8 cellular contexts compared by ENCODE assay signal in genomic region chr1:57489342-57490036, GRCh38.
DNase-seq lines count a peak whose midpoint lies in the region; TF ChIP-seq lines count a peak whose summit lies in the region.
"Had no signal": no experiment of that assay in that cellular context is flagged by ENCODE, and none has a peak within 500 bp of the region (broad histone marks: within the 10 kb centered on the region; RNA-seq: fewer than 3 reads in every experiment).

No MANE protein-coding gene starts in this region.

- TF ChIP-seq CTCF in epithelial cell of esophagus (IDR thresholded peaks at IDR 0.05; ENCODE audit: insufficient read depth, low read depth, low read length, missing control alignments) (no peak), retinal pigment epithelial cell (conservative IDR thresholded peaks at IDR 0.05; ENCODE audit: low read depth, low read length) (no peak), MM.1S (IDR thresholded peaks at IDR 0.05; ENCODE audit: low read length) (no peak)

- DNase-seq in H4 (ENCODE audit: low spot score) (peak; percentile 68), RKO (ENCODE audit: low spot score) (peak; percentile 70), epithelial cell of esophagus (ENCODE audit: low read depth) (peak; percentile 49), retinal pigment epithelial cell (ENCODE audit: low read depth) (peak; percentile 75), activated T-cell treated with anti-CD3 and anti-CD28 coated beads for 4 hours (no peak), MM.1S (no peak), hippocampal formation (lab: John Stamatoyannopoulos, UW) (no peak)
- DNase-seq: WERI-Rb-1 had no signal

- H3K27ac ChIP-seq in MM.1S (ENCODE audit: low read length), result no peak overlapping the region
- H3K27ac ChIP-seq: WERI-Rb-1 had no signal

- H3K79me2 ChIP-seq in MM.1S (ENCODE audit: low read length), result no peaks in the 10 kb centered on the region

- H3K9me3 ChIP-seq in MM.1S (replicated peaks; ENCODE audit: insufficient read depth, low read length), result no peaks in the 10 kb centered on the region

- no peaks in the 10 kb centered on the region for H3F3A ChIP-seq in MM.1S (ENCODE audit: insufficient read depth, low read length)

- no peaks in the 10 kb centered on the region for H4K20me1 ChIP-seq in MM.1S (ENCODE audit: insufficient read depth, low read length)

- H3K36me3 ChIP-seq in MM.1S (replicated peaks; ENCODE audit: insufficient read depth, low read length), result no peaks in the 10 kb centered on the region

- H3K9ac ChIP-seq in MM.1S (ENCODE audit: low read length), result no peak overlapping the region

- H3K4me1 ChIP-seq in MM.1S (ENCODE audit: low read length), result no peaks in the 10 kb centered on the region

- H3K27me3 ChIP-seq in MM.1S (replicated peaks; ENCODE audit: insufficient read depth, low read length), result no peaks in the 10 kb centered on the region

- no peak overlapping the region for H3K4me3 ChIP-seq in epithelial cell of esophagus (ENCODE audit: low read length)
- H3K4me3 ChIP-seq in retinal pigment epithelial cell (ENCODE audit: low read length), result no peak overlapping the region
- H3K4me3 ChIP-seq in MM.1S (ENCODE audit: low read length), result no peak overlapping the region

- no peak overlapping the region for H3K4me2 ChIP-seq in MM.1S (ENCODE audit: low read depth, low read length)

- no peak overlapping the region for H2AFZ ChIP-seq in MM.1S (ENCODE audit: low read length)

- no peaks in the 10 kb centered on the region for H3K9me2 ChIP-seq in MM.1S (replicated peaks; ENCODE audit: insufficient read depth, low read length)

Comparison
In these comparisons a context has a peak if more than half of its experiments do, and no peak if none do; other contexts are left out.
1. DNase-seq: peak in H4 (single experiment), RKO (single experiment), epithelial cell of esophagus (single experiment) and retinal pigment epithelial cell (single experiment); none in activated T-cell treated with anti-CD3 and anti-CD28 coated beads for 4 hours (single experiment), MM.1S (single experiment) and hippocampal formation (0 of 2).